ENCODE assay signal across 17 cellular contexts in genomic region chr14:102711207-102711606, GRCh38.
"Had no signal": no experiment of that assay in that cellular context is flagged by ENCODE, and none has a peak within 500 bp of the region (broad histone marks: within the 10 kb centered on the region; RNA-seq: fewer than 3 reads in every experiment).

No MANE protein-coding gene starts in this region.

- H3K27me3 ChIP-seq: cardiac muscle cell, foreskin keratinocyte, neutrophil, sigmoid colon, spleen, testis had no signal

- H2AFZ ChIP-seq: parathyroid adenoma had no signal

- H3K27ac ChIP-seq: cardiac muscle cell, epithelial cell of prostate, foreskin keratinocyte, lower lobe of right lung, neutrophil, parathyroid adenoma, sigmoid colon, spleen, testis had no signal

- H3K9ac ChIP-seq: parathyroid adenoma had no signal

- H3K4me3 ChIP-seq: cardiac muscle cell, lower lobe of right lung, sigmoid colon, spleen, testis had no signal

- H3K4me1 ChIP-seq: lower lobe of right lung, parathyroid adenoma, sigmoid colon, spleen, testis had no signal

- H3K9me3 ChIP-seq: neutrophil, sigmoid colon, testis had no signal

- ATAC-seq: foreskin keratinocyte; left colon; lower lobe of right lung; natural killer cell; stimulated activated memory B cell treated with anti-CD40 and anti-IgM and Interleukin-4, amounts not matched to agents 10 μg/mL and 1 μg/mL and 100 μg/mL, for 72 hours had no signal

- DNase-seq: activated CD4-positive, alpha-beta memory T cell treated with anti-CD3 and anti-CD28 coated beads for 36 hours; activated CD4-positive, alpha-beta T cell treated with anti-CD3 and anti-CD28 coated beads for 4 hours; amniotic stem cell; foreskin keratinocyte; hippocampal formation; left colon; lower lobe of right lung; natural killer cell; sigmoid colon; spleen; stimulated activated CD4-positive, alpha-beta T cell treated with anti-CD3 and anti-CD28 coated beads, Interleukin-4, amount 100 ng/mL, for 4 hours; testis had no signal

- H3K79me2 ChIP-seq: parathyroid adenoma had no signal
